Comparison of ENCODE assay signal across 9 cellular contexts in the genomic region with DNA sequence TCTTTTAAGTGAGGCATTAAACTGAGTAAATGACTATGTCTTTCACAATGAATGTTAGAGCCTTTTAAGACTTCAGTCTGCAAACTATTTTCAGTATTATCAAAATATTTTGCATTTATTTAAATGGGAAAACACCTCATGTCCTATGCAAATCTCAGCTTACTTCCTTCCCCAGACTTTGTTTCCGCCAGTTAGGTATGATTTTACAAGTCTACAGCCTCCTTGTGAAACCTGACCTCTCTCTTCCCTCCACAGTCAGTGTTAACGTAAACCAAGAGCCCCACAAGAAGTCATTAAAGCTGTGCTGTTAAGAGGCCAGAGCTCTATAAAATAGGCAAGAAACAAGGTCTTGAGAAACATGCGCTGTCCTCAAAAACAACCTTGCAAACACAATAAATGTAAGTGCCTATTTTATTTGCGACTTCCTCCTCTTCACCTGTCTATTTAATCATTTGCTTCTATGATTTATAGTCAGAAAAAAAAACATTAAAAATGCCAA. TPM values are rescaled to one million over a fixed set of nuclear protein-coding genes. Genes with fewer than 3 reads are reported as not detected.
DNase-seq lines count a peak whose midpoint lies in the region; ATAC-seq, FAIRE-seq and TF ChIP-seq lines count a peak whose summit lies in the region.
"Had no signal": no experiment of that assay in that cellular context is flagged by ENCODE, and none has a peak within 500 bp of the region (broad histone marks: within the 10 kb centered on the region; RNA-seq: fewer than 3 reads in every experiment).

No MANE protein-coding gene starts in this region.

- H3K9me3 ChIP-seq in OCI-LY3 (ENCODE audit: insufficient read depth, low read length) (no peaks in the 10 kb centered on the region), pancreas (no peaks in the 10 kb centered on the region)

- H3K4me3 ChIP-seq in OCI-LY3 (ENCODE audit: low read length) (no peak overlapping the region), pancreas (no peak overlapping the region)

- no peaks in the 10 kb centered on the region for H3K27me3 ChIP-seq in OCI-LY3 (ENCODE audit: low read depth, low read length)
- no peaks in the 10 kb centered on the region for H3K27me3 ChIP-seq in pancreas

- 65 to 67% methylated on average over 4 of the region's 4 CpGs for WGBS in pancreas, 2 donors

- H4K20me1 ChIP-seq in OCI-LY3 (ENCODE audit: insufficient read depth, low read length), result no peaks in the 10 kb centered on the region

- H3K79me2 ChIP-seq in OCI-LY3 (ENCODE audit: low read length), result no peaks in the 10 kb centered on the region

- DNase-seq in pancreas, result no peak
- DNase-seq in DMS114 treated with DMSO at 0.1 percent for 48 hours (lab: John Stamatoyannopoulos, UW; ENCODE audit: unreplicated experiment), result no peak
- DNase-seq in activated gamma-delta T cell treated with Interleukin-2 at 50 U/mL for 16 hours, result no peak
- no peak for DNase-seq in RKO (ENCODE audit: low spot score)
- no peak for DNase-seq in occipital lobe (lab: John Stamatoyannopoulos, UW)
- DNase-seq: RPMI8226 had no signal

- peak overlapping the region; percentile 19; the same call in 1 of the 2 replicates for H3K4me2 ChIP-seq in OCI-LY3 (ENCODE audit: low read length)

- no peak overlapping the region for H2AFZ ChIP-seq in OCI-LY3 (ENCODE audit: low read depth, low read length)

- H3K9ac ChIP-seq in OCI-LY3 (ENCODE audit: low read length), result no peak overlapping the region

- no peaks in the 10 kb centered on the region for H3K36me3 ChIP-seq in OCI-LY3 (replicated peaks; ENCODE audit: low read depth, low read length)
- H3K36me3 ChIP-seq in pancreas, result no peaks in the 10 kb centered on the region

- TF ChIP-seq CTCF in OCI-LY3 (IDR thresholded peaks at IDR 0.05; ENCODE audit: low read depth, low read length) (no peak), pancreas (IDR thresholded peaks at IDR 0.05) (no peak)

- intact Hi-C loops in pancreas (cut with DNase I), result no loop called here

- H3K27ac ChIP-seq in OCI-LY3 (ENCODE audit: low read length) (peak overlapping the region; percentile 45), pancreas (no peak overlapping the region)

- peak; percentile 95 for ATAC-seq in GM19043 (IDR thresholded peaks at IDR 0.05; ENCODE audit: low read depth, unreplicated experiment)
- ATAC-seq in HG02938 (IDR thresholded peaks at IDR 0.05; ENCODE audit: unreplicated experiment), result peak; percentile 97
- ATAC-seq in pancreas, result no peak

- peak; percentile 5 for FAIRE-seq in pancreas (lab: Jason Lieb, UNC)

- peaks cover 20% of the 10 kb centered on the region for H3K4me1 ChIP-seq in OCI-LY3 (ENCODE audit: low read length)
- H3K4me1 ChIP-seq in pancreas, result no peaks in the 10 kb centered on the region

RNA-seq across cellular contexts. Expression of a gene that starts 48.3 kb away (rescaled TPM):
- under 1 TPM; 0.05 to 0.35 (median 0.24) TPM for total RNA-seq in pancreas
- under 1 TPM; 0.07 to 0.08 TPM for polyA plus RNA-seq in pancreas
- total RNA-seq in occipital lobe, result 3.0 TPM

Comparison
In these comparisons a context has a peak if more than half of its experiments do, and no peak if none do; other contexts are left out.
1. ATAC-seq: peak in GM19043 (single experiment) and HG02938 (single experiment); none in pancreas (0 of 4).